Comparison of ENCODE assay signal across 8 cellular contexts in the genomic region with DNA sequence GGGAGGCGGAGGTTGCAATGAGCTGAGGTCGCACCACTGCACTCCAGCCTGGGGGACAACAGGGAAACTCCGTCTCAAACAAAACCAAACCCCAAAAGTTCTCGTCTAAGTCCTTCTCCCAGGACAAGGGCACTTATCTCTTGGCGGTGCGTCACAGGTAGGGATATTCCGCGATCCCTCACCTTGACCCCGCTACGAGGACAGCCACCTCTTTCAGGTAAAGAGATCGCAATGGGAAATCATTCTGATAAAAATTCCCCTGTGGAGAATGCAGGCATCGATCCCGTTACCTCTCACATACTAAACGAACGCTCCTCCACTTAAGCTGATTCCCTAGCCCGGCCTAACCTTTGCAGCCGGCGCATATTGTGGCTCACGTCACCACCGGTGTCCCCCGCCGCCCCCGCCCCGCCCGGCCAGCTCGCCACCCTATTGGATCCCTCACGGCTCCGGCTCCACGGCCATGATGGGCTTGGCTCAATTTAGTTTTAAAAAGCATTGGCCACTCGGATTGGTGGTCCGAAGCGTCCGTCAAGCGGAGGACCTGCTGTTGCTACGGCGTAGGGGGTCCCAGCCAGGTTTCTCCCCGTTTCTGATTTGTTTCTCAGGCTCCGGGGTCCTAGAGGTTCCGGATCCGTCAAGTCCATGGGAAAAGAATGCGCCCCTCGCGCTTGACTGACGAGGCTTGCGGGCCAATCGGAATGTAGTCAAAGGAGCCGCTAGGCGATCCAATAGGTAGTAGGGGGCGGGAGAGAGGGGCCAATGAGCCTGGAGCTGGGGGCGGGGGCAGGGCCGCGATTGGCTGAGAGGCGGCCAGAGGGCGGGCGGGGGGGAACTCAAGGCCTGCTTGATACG. TPM values are rescaled to one million over a fixed set of nuclear protein-coding genes. Genes with fewer than 3 reads are reported as not detected.
A peak's percentile ranks its signal among the peaks of the same experiment; 100 is the strongest.
DNase-seq lines count a peak whose midpoint lies in the region; ATAC-seq and TF ChIP-seq lines count a peak whose summit lies in the region.

No MANE protein-coding gene starts in this region.

- H3K27ac ChIP-seq in IMR-90 (ENCODE audit: insufficient read depth, low read length) (peak overlapping the region; percentile 88), OCI-LY3 (ENCODE audit: low read length) (peak overlapping the region; percentile 63)

- H3K4me3 ChIP-seq in IMR-90 (ENCODE audit: insufficient read depth, low read depth, low read length) (peak overlapping the region; percentile 90), OCI-LY3 (ENCODE audit: low read length) (peak overlapping the region; percentile 98), epithelial cell of esophagus (ENCODE audit: low read length) (peak overlapping the region; percentile 90)

- CTCF ChIA-PET in IMR-90 (lab: Yijun Ruan, JAX) = no interaction called here

- H2BK5ac ChIP-seq in IMR-90 (ENCODE audit: low read depth, low read length, poor library complexity, severe bottlenecking) = peak overlapping the region; percentile 61

- H3K4me2 ChIP-seq in IMR-90 (ENCODE audit: low read depth, low read length) (peak overlapping the region; percentile 59), OCI-LY3 (ENCODE audit: low read length) (peak overlapping the region; percentile 62)

- 0 out of 2 replicates have a peak overlapping the region, but pooled peaks have one; percentile 23 for H3K14ac ChIP-seq in IMR-90 (replicated peaks; ENCODE audit: low read depth, low read length)

- H4K91ac ChIP-seq in IMR-90 (ENCODE audit: insufficient read depth, low read depth, low read length) = no peak overlapping the region; the same call in 1 of the 2 replicates

- peak overlapping the region in 1 of 2 experiments; percentile 82; a peak in 1 of 4 replicates for H4K8ac ChIP-seq in IMR-90 (ENCODE audit: low read depth in 2 of 2, low read length in 2 of 2)

- POLR2A ChIA-PET in IMR-90 (lab: Charles Lee; ENCODE audit: unreplicated experiment) = no interaction called here

- H2BK15ac ChIP-seq in IMR-90 (ENCODE audit: low read depth, low read length) = no peak overlapping the region

- no peak overlapping the region for H2AK9ac ChIP-seq in IMR-90 (replicated peaks; ENCODE audit: low read depth, low read length, poor library complexity)

- 0% methylated on average over 15 of the region's 56 CpGs; no CpG with 5 or more reads in 1 of the 2 experiments for WGBS in IMR-90 (ENCODE audit: extremely low coverage in 2 of 2, insufficient read length in 1 of 2), 2 experiments

- peak overlapping the region; percentile 93 for H2AFZ ChIP-seq in IMR-90 (replicated peaks; ENCODE audit: low read length, poor library complexity)
- peak overlapping the region; percentile 96 for H2AFZ ChIP-seq in OCI-LY3 (ENCODE audit: low read depth, low read length)

- H3K9ac ChIP-seq in IMR-90 (ENCODE audit: low read depth, low read length) (peak overlapping the region; percentile 51), OCI-LY3 (ENCODE audit: low read length) (peak overlapping the region; percentile 87)

- TF ChIP-seq CTCF in IMR-90 (conservative IDR thresholded peaks at IDR 0.05; ENCODE audit: low read depth, low read length) (no peak), OCI-LY3 (IDR thresholded peaks at IDR 0.05; ENCODE audit: low read depth, low read length) (no peak), epithelial cell of esophagus (IDR thresholded peaks at IDR 0.05; ENCODE audit: insufficient read depth, low read depth, low read length, missing control alignments) (no peak)

- no peak overlapping the region for H3K18ac ChIP-seq in IMR-90 (ENCODE audit: low read depth, low read length)

- H2BK20ac ChIP-seq in IMR-90 (ENCODE audit: low read depth, low read length) = no peak overlapping the region

- peaks cover 46% of the 10 kb centered on the region for H3K79me2 ChIP-seq in OCI-LY3 (ENCODE audit: low read length)

- ATAC-seq in GM21529 (IDR thresholded peaks at IDR 0.05; ENCODE audit: unreplicated experiment) (peak; percentile 80), IMR-90 (ENCODE audit: low read depth) (peak; percentile 91)

- TF ChIP-seq POLR2A in IMR-90 (IDR thresholded peaks at IDR 0.05; ENCODE audit: low read depth, low read length) = no peak

- dilution Hi-C loops in IMR-90 (cut with HindIII; ENCODE audit: low sequenced_read_pairs, unreplicated experiment) = no loop called here

- H4K20me1 ChIP-seq in IMR-90 (ENCODE audit: insufficient read depth, low read length) (peaks cover 42% of the 10 kb centered on the region), OCI-LY3 (ENCODE audit: insufficient read depth, low read length) (peaks cover 41% of the 10 kb centered on the region)

- H3K4me1 ChIP-seq in IMR-90 (ENCODE audit: control insufficient read depth, insufficient read depth, low read length) = peaks cover 5% of the 10 kb centered on the region
- peaks cover 22% of the 10 kb centered on the region for H3K4me1 ChIP-seq in OCI-LY3 (ENCODE audit: low read length)

- H3K27me3 ChIP-seq in IMR-90 (ENCODE audit: control insufficient read depth, insufficient read depth, low read length) = peaks cover 3% of the 10 kb centered on the region; the same call in 1 of the 2 replicates
- H3K27me3 ChIP-seq in OCI-LY3 (ENCODE audit: low read depth, low read length) = peaks cover 9% of the 10 kb centered on the region

- in situ Hi-C loops in IMR-90 (cut with MboI; ENCODE audit: low sequenced_read_pairs) = no loop called here

- DNase-seq in DMS 273 (lab: John Stamatoyannopoulos, UW; ENCODE audit: unreplicated experiment) = peak; percentile 98
- peak; percentile 98 for DNase-seq in IMR-90
- DNase-seq in activated T-cell treated with anti-CD3 and anti-CD28 coated beads for 24 hours (ENCODE audit: low read depth) = peak; percentile 95
- DNase-seq in epithelial cell of esophagus (ENCODE audit: low read depth) = peak; percentile 98
- peak; percentile 96 for DNase-seq in middle frontal gyrus (ENCODE audit: extremely low spot score, low spot score)
- DNase-seq in stimulated activated CD8-positive, alpha-beta memory T cell treated with anti-CD3 and anti-CD28 coated beads, Interleukin-15, amount 100 ng/mL, for 48 hours (ENCODE audit: low read depth in 2 of 2) = peak; percentile 90

- H3K56ac ChIP-seq in IMR-90 (ENCODE audit: extremely low read depth, insufficient read depth, low read length) = peak overlapping the region; percentile 27; the same call in 1 of the 2 replicates

- H3K9me3 ChIP-seq in IMR-90 (ENCODE audit: control insufficient read depth, insufficient read depth, low read length) (no peaks in the 10 kb centered on the region), OCI-LY3 (ENCODE audit: insufficient read depth, low read length) (no peaks in the 10 kb centered on the region)

- peaks cover 6% of the 10 kb centered on the region for H3K9me1 ChIP-seq in IMR-90 (ENCODE audit: insufficient read depth, low read length)

- H3K23ac ChIP-seq in IMR-90 (ENCODE audit: low read depth, low read length) = no peak overlapping the region

- peaks cover 0 to 20% of the 10 kb centered on the region in 2 experiments; a peak in 2 of 4 replicates for H3K79me1 ChIP-seq in IMR-90 (ENCODE audit: low read depth in 1 of 2, low read length in 2 of 2)

- peak overlapping the region; percentile 60 for H4K5ac ChIP-seq in IMR-90 (ENCODE audit: low read depth, low read length)

- intact Hi-C loops in IMR-90 (cut with micrococcal nuclease) = loop anchor here (5.0 to 10.0 kb wide), 2 partner anchors 47 to 115 kb away; no protein-coding TSS in a partner anchor

- BruUV-seq in IMR-90 (replicated peaks; lab: Mats Ljungman, UMichigan) = no TSS peak

- 0 out of 2 replicates have a peak overlapping the region, but pooled peaks have one; percentile 9 for H2BK120ac ChIP-seq in IMR-90 (ENCODE audit: low read depth, low read length)

- H3K4ac ChIP-seq in IMR-90 (ENCODE audit: low read depth, low read length) = peak overlapping the region; percentile 25; the same call in 1 of the 2 replicates

- no peak overlapping the region for H2AK5ac ChIP-seq in IMR-90 (ENCODE audit: low read depth, low read length)

- H3K36me3 ChIP-seq in IMR-90 (ENCODE audit: control insufficient read depth, insufficient read depth, low read length) = peaks cover 2% of the 10 kb centered on the region; the same call in 1 of the 2 replicates
- H3K36me3 ChIP-seq in OCI-LY3 (replicated peaks; ENCODE audit: low read depth, low read length) = peaks cover 5% of the 10 kb centered on the region

- no peak for TF ChIP-seq RAD21 in IMR-90 (IDR thresholded peaks at IDR 0.05; ENCODE audit: low read length)

TF ChIP-seq in IMR-90, 13 proteins besides CTCF, POLR2A, EP300 and RAD21:
- TF ChIP-seq RFX5 (IDR thresholded peaks at IDR 0.05; ENCODE audit: low read depth, low read length) = peak; percentile 63
- peak; percentile 77 for TF ChIP-seq FOS (IDR thresholded peaks at IDR 0.05; ENCODE audit: low read depth, low read length)
- no peak for TF ChIP-seq RCOR1 (IDR thresholded peaks at IDR 0.05; ENCODE audit: insufficient replicate concordance, low read length)
- no peak; the same call in 1 of the 2 replicates for TF ChIP-seq CHD1 (IDR thresholded peaks at IDR 0.05; ENCODE audit: low read depth, low read length)
- TF ChIP-seq MAZ (IDR thresholded peaks at IDR 0.05; ENCODE audit: borderline replicate concordance, low read depth, low read length) = peak; percentile 80

RNA-seq across cellular contexts. Expression of a gene that starts 0.4 kb away (rescaled TPM):
- total RNA-seq in IMR-90 (2012; rRNA removed) = 123 and 148 TPM in 2 replicates
- 29.0 and 30.1 TPM in 2 replicates for polyA plus RNA-seq in IMR-90 (2012; rRNA removed)
- polyA plus RNA-seq in IMR-90 (2012; cell fraction: cytosol; rRNA removed) = 10.6 and 16.4 TPM in 2 replicates
- polyA plus RNA-seq in IMR-90 (2012; cell fraction: nucleus; rRNA removed; ENCODE audit: low replicate concordance) = 59.9 and 60.3 TPM in 2 replicates

Comparison
In these comparisons a context has a peak if more than half of its experiments do, and no peak if none do; other contexts are left out.
1. Peak in every context shown above with its lines: DNase-seq, ATAC-seq, H3K4me3 ChIP-seq and H3K27ac ChIP-seq.